Comparison of ENCODE assay signal across 14 cellular contexts in genomic region chr1:239717097-239718051, GRCh38.
A peak's percentile ranks its signal among the peaks of the same experiment; 100 is the strongest.
DNase-seq lines count a peak whose midpoint lies in the region; TF ChIP-seq lines count a peak whose summit lies in the region.
"Had no signal": no experiment of that assay in that cellular context is flagged by ENCODE, and none has a peak within 500 bp of the region (broad histone marks: within the 10 kb centered on the region; RNA-seq: fewer than 3 reads in every experiment).

No MANE protein-coding gene starts in this region.

- H3K4me1 Mint-ChIP-seq in T-helper 1 cell treated with Interleukin-12 subunit alpha and Interleukin-12 subunit beta and Interleukin-4 antibody, amounts not matched to agents 30 μg/mL and 1 μg/mL, for 36 hours (ENCODE audit: low read depth) = peaks cover 45% of the 10 kb centered on the region

- no peaks in the 10 kb centered on the region for H3K79me2 ChIP-seq in MM.1S (ENCODE audit: low read length)

- H3K9me3 ChIP-seq in duodenal mucosa (ENCODE audit: control insufficient read depth in 1 of 2, low read length in 2 of 2) = no peaks in the 10 kb centered on the region
- no peaks in the 10 kb centered on the region for H3K9me3 ChIP-seq in MM.1S (replicated peaks; ENCODE audit: insufficient read depth, low read length)

- H3K36me3 ChIP-seq in duodenal mucosa (ENCODE audit: control insufficient read depth in 1 of 2, insufficient read depth in 2 of 2, low read length in 2 of 2) = no peaks in the 10 kb centered on the region
- no peaks in the 10 kb centered on the region for H3K36me3 ChIP-seq in MM.1S (replicated peaks; ENCODE audit: insufficient read depth, low read length)

- no peaks in the 10 kb centered on the region for H3K9me3 Mint-ChIP-seq in T-helper 1 cell treated with Interleukin-12 subunit alpha and Interleukin-12 subunit beta and Interleukin-4 antibody, amounts not matched to agents 30 μg/mL and 1 μg/mL, for 36 hours

- H3K36me3 Mint-ChIP-seq in T-helper 1 cell treated with Interleukin-12 subunit alpha and Interleukin-12 subunit beta and Interleukin-4 antibody, amounts not matched to agents 30 μg/mL and 1 μg/mL, for 36 hours (ENCODE audit: low read depth) = peaks cover 5% of the 10 kb centered on the region

- no peak overlapping the region for H2AFZ ChIP-seq in MM.1S (ENCODE audit: low read length)
- H2AFZ ChIP-seq: GM23248 had no signal

- DNase-seq in ELR (ENCODE audit: low read depth) (peak; percentile 58), dedifferentiated amniotic fluid mesenchymal stem cell (ENCODE audit: extremely low spot score) (no peak), AG20443 (ENCODE audit: low spot score) (no peak), iPS-NIHi11 (ENCODE audit: low spot score) (no peak), MM.1S (no peak)
- DNase-seq: AML-193, anterior cingulate cortex, GM23248, midbrain, NCI-H1105 had no signal

- no peaks in the 10 kb centered on the region for H3F3A ChIP-seq in MM.1S (ENCODE audit: insufficient read depth, low read length)

- peak overlapping the region; percentile 51 for H3K27ac ChIP-seq in 22Rv1
- no peak overlapping the region for H3K27ac ChIP-seq in duodenal mucosa (ENCODE audit: low read depth, low read length)
- H3K27ac ChIP-seq in MM.1S (ENCODE audit: low read length) = no peak overlapping the region
- H3K27ac ChIP-seq: GM23248, RWPE1 had no signal

- H3K4me1 ChIP-seq in duodenal mucosa (ENCODE audit: control insufficient read depth in 1 of 2, insufficient read depth in 2 of 2, low read length in 2 of 2) (peaks cover 7 to 14% of the 10 kb centered on the region in 2 donors), MM.1S (ENCODE audit: low read length) (no peaks in the 10 kb centered on the region)

- peak overlapping the region; percentile 95 for H3K27ac Mint-ChIP-seq in T-helper 1 cell treated with Interleukin-12 subunit alpha and Interleukin-12 subunit beta and Interleukin-4 antibody, amounts not matched to agents 30 μg/mL and 1 μg/mL, for 36 hours

- H3K9me2 ChIP-seq in MM.1S (replicated peaks; ENCODE audit: insufficient read depth, low read length) = no peaks in the 10 kb centered on the region

- no peak overlapping the region for H3K4me2 ChIP-seq in MM.1S (ENCODE audit: low read depth, low read length)

- no peak overlapping the region for H3K4me3 Mint-ChIP-seq in T-helper 1 cell treated with Interleukin-12 subunit alpha and Interleukin-12 subunit beta and Interleukin-4 antibody, amounts not matched to agents 30 μg/mL and 1 μg/mL, for 36 hours

- no peaks in the 10 kb centered on the region for H4K20me1 ChIP-seq in MM.1S (ENCODE audit: insufficient read depth, low read length)

- H3K27me3 ChIP-seq in duodenal mucosa (ENCODE audit: control insufficient read depth in 1 of 2, insufficient read depth in 2 of 2, low read length in 2 of 2) = no peaks in the 10 kb centered on the region
- no peaks in the 10 kb centered on the region for H3K27me3 ChIP-seq in MM.1S (replicated peaks; ENCODE audit: insufficient read depth, low read length)

- no peaks in the 10 kb centered on the region for H3K27me3 Mint-ChIP-seq in T-helper 1 cell treated with Interleukin-12 subunit alpha and Interleukin-12 subunit beta and Interleukin-4 antibody, amounts not matched to agents 30 μg/mL and 1 μg/mL, for 36 hours (ENCODE audit: low read depth)

- H3K9ac ChIP-seq in duodenal mucosa (ENCODE audit: low read depth in 1 of 2, low read length in 2 of 2) = peak overlapping the region in 1 of 2 donors; percentile 10
- no peak overlapping the region for H3K9ac ChIP-seq in MM.1S (ENCODE audit: low read length)
- H3K9ac ChIP-seq: GM23248 had no signal

- peak overlapping the region; percentile 16 to 37 for H3K4me3 ChIP-seq in duodenal mucosa (ENCODE audit: low read depth in 1 of 2, low read length in 2 of 2)
- H3K4me3 ChIP-seq in MM.1S (ENCODE audit: low read length) = no peak overlapping the region
- H3K4me3 ChIP-seq: GM23248 had no signal

- TF ChIP-seq CTCF in 22Rv1 (IDR thresholded peaks at IDR 0.05) = no peak
- no peak for TF ChIP-seq CTCF in MM.1S (IDR thresholded peaks at IDR 0.05; ENCODE audit: low read length)
